Comparison of ENCODE assay signal across 12 cellular contexts in the genomic region with DNA sequence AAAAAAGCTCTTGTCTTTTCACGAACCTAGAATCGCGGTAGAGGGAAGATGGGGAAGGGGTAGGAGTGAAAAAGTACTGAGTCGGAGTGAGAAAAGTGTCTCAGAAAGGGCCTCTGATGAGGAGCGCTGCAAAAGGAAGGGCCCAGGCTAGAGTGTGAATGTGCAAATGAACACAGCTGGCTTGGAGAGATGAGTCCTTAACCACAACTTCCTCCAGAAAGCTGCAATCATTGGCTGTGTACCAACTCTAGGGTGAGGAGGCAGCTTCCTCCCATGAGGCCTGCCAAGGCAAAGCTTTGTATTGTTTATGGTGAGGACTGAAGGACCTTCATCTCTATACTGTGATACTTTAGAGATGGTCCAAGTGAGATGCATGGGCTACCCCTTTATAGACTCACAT.
DNase-seq lines count a peak whose midpoint lies in the region; ATAC-seq and TF ChIP-seq lines count a peak whose summit lies in the region.
"Had no signal": no experiment of that assay in that cellular context is flagged by ENCODE, and none has a peak within 500 bp of the region (broad histone marks: within the 10 kb centered on the region; RNA-seq: fewer than 3 reads in every experiment).

No MANE protein-coding gene starts in this region.

- H3K4me3 Mint-ChIP-seq in CD8-positive, alpha-beta memory T cell, result no peak overlapping the region

- peaks cover 8 to 23% (median 16%) of the 10 kb centered on the region in 5 donors for H3K9me3 Mint-ChIP-seq in CD8-positive, alpha-beta memory T cell

- no peaks in the 10 kb centered on the region for H3K36me3 ChIP-seq in Karpas-422 (ENCODE audit: insufficient read depth, low read length)
- H3K36me3 ChIP-seq in CD8-positive, alpha-beta memory T cell (ENCODE audit: insufficient read depth, low read length), result no peaks in the 10 kb centered on the region

- no peak for TF ChIP-seq CTCF in RWPE1 (conservative IDR thresholded peaks at IDR 0.05; ENCODE audit: low read depth)

- no peaks in the 10 kb centered on the region for H4K20me1 ChIP-seq in Karpas-422 (ENCODE audit: insufficient read depth, low read depth, low read length)

- CTCF ChIA-PET in RWPE1 (lab: Yijun Ruan, JAX), result interaction anchor here (0.6 kb wide), 1 partner anchor 1161 kb away, joined by 3 read pairs; no protein-coding TSS in a partner anchor
- CTCF ChIA-PET in CD8-positive, alpha-beta memory T cell (lab: Charles Lee), result interaction anchor here (1.5 kb wide), 1 partner anchor 15 kb away, joined by 3 read pairs; no protein-coding TSS in a partner anchor

- H3K27me3 ChIP-seq in Karpas-422 (ENCODE audit: low read length), result no peaks in the 10 kb centered on the region
- H3K27me3 ChIP-seq in CD8-positive, alpha-beta memory T cell (ENCODE audit: insufficient read depth, low read length, poor library complexity, severe bottlenecking), result no peaks in the 10 kb centered on the region

- no peak for ATAC-seq in HG02981 (IDR thresholded peaks at IDR 0.05; ENCODE audit: unreplicated experiment)
- ATAC-seq: esophagus mucosa had no signal

- H3K4me1 ChIP-seq in Karpas-422 (ENCODE audit: low read length), result peaks cover 64% of the 10 kb centered on the region
- H3K4me1 ChIP-seq in CD8-positive, alpha-beta memory T cell (ENCODE audit: insufficient read depth, low read length), result no peaks in the 10 kb centered on the region

- H3K4me1 Mint-ChIP-seq in CD8-positive, alpha-beta memory T cell, result no peaks in the 10 kb centered on the region

- no peaks in the 10 kb centered on the region for H3K79me2 ChIP-seq in Karpas-422 (ENCODE audit: low read length)

- no peaks in the 10 kb centered on the region for H3K36me3 Mint-ChIP-seq in CD8-positive, alpha-beta memory T cell

- H3K27me3 Mint-ChIP-seq in CD8-positive, alpha-beta memory T cell, result peaks cover 0 to 1% of the 10 kb centered on the region in 2 donors

- POLR2A ChIA-PET in RWPE1 (lab: Yijun Ruan, JAX; ENCODE audit: low non-redundant PET), result no interaction called here
- POLR2A ChIA-PET in CD8-positive, alpha-beta memory T cell (lab: Charles Lee), result no interaction called here

- peak overlapping the region; percentile 34 for H3K4me3 ChIP-seq in Karpas-422 (ENCODE audit: low read length)
- H3K4me3 ChIP-seq in CD8-positive, alpha-beta memory T cell (ENCODE audit: low read length), result no peak overlapping the region

- peak overlapping the region; percentile 59 for H3K9ac ChIP-seq in Karpas-422 (ENCODE audit: low read length)

- H3K27ac ChIP-seq in Karpas-422 (ENCODE audit: low read length) (peak overlapping the region; percentile 88), RWPE1 (no peak overlapping the region)
- H3K27ac ChIP-seq in CD8-positive, alpha-beta memory T cell (ENCODE audit: low read depth, low read length), result no peak overlapping the region

- H3K4me2 ChIP-seq in Karpas-422 (ENCODE audit: low read depth, low read length, poor library complexity, severe bottlenecking), result peak overlapping the region; percentile 65

- DNase-seq in NCI-H1436 treated with DMSO at 0.1 percent for 48 hours (lab: John Stamatoyannopoulos, UW) (peak; percentile 1), NCI-H1436 (lab: John Stamatoyannopoulos, UW) (no peak), Karpas-422 (peak; percentile 95), UCSD-AML1 (lab: John Stamatoyannopoulos, UW; ENCODE audit: unreplicated experiment) (peak; percentile 20), pons (ENCODE audit: low spot score) (peak; percentile 74), RWPE1 (ENCODE audit: low spot score) (no peak)
- DNase-seq in CD8-positive, alpha-beta memory T cell, result no peak
- DNase-seq: activated CD4-positive, alpha-beta T cell treated with anti-CD3 and anti-CD28 coated beads for 4 hours; left cardiac atrium; NCI-H774 had no signal

- H3K27ac Mint-ChIP-seq in CD8-positive, alpha-beta memory T cell, result no peak overlapping the region

- H3K9me2 ChIP-seq in Karpas-422 (replicated peaks; ENCODE audit: insufficient read depth, low read length), result no peaks in the 10 kb centered on the region

- no peak overlapping the region; the same call in 1 of the 2 replicates for H2AFZ ChIP-seq in Karpas-422 (ENCODE audit: low read length)

- H3K9me3 ChIP-seq in Karpas-422 (ENCODE audit: low read length), result no peaks in the 10 kb centered on the region
- H3K9me3 ChIP-seq in CD8-positive, alpha-beta memory T cell (ENCODE audit: low read length), result no peaks in the 10 kb centered on the region

Comparison
In these comparisons a context has a peak if more than half of its experiments do, and no peak if none do; other contexts are left out.
1. DNase-seq: peak in NCI-H1436 treated with DMSO at 0.1 percent for 48 hours (single experiment), Karpas-422 (single experiment), UCSD-AML1 (single experiment) and pons (single experiment); none in NCI-H1436 (single experiment), RWPE1 (single experiment) and CD8-positive, alpha-beta memory T cell (0 of 5).